ENCODE assay signal across 8 cellular contexts in genomic region chr9:124133752-124134151, GRCh38.
DNase-seq lines count a peak whose midpoint lies in the region; ATAC-seq, FAIRE-seq and TF ChIP-seq lines count a peak whose summit lies in the region.

No MANE protein-coding gene starts in this region.

- DNase-seq in stimulated activated CD4-positive, alpha-beta T cell treated with anti-CD3 and anti-CD28 coated beads, Interleukin-15, amount 100 ng/mL, for 48 hours (ENCODE audit: low read depth in 2 of 2) = peak; percentile 7 to 12
- DNase-seq in stimulated activated CD4-positive, alpha-beta T cell treated with anti-CD3 and anti-CD28 coated beads, Interleukin-2, amount 100 ng/mL, for 48 hours = no peak
- peak; percentile 46 for DNase-seq in PC-3
- peak; percentile 42 to 61 for DNase-seq in foreskin fibroblast
- peak; percentile 76 for DNase-seq in small intestine
- DNase-seq in naive thymus-derived CD8-positive, alpha-beta T cell = no peak
- DNase-seq in progenitor cell of endocrine pancreas (ENCODE audit: low spot score, unreplicated experiment) = no peak
- no peak for DNase-seq in GOT3 (lab: John Stamatoyannopoulos, UW)

- CTCF ChIA-PET in PC-3 (lab: Charles Lee) = no interaction called here

- peak; percentile 39 for TF ChIP-seq CTCF in PC-3 (conservative IDR thresholded peaks at IDR 0.05; ENCODE audit: low read depth, low read length)
- peak; percentile 30 for TF ChIP-seq CTCF in foreskin fibroblast (IDR thresholded peaks at IDR 0.05; ENCODE audit: low read depth, low read length)
- no peak for TF ChIP-seq CTCF in progenitor cell of endocrine pancreas (IDR thresholded peaks at IDR 0.05; ENCODE audit: unreplicated experiment)

- no peaks in the 10 kb centered on the region for H3K9me2 ChIP-seq in PC-3 (replicated peaks; ENCODE audit: low read length)

- no peak overlapping the region for H3K27ac Mint-ChIP-seq in naive thymus-derived CD8-positive, alpha-beta T cell
- H3K27ac Mint-ChIP-seq in progenitor cell of endocrine pancreas = no peak overlapping the region

- H3K36me3 Mint-ChIP-seq in naive thymus-derived CD8-positive, alpha-beta T cell = no peaks in the 10 kb centered on the region
- no peaks in the 10 kb centered on the region for H3K36me3 Mint-ChIP-seq in progenitor cell of endocrine pancreas (ENCODE audit: insufficient read depth)

- no peaks in the 10 kb centered on the region for H3K4me1 ChIP-seq in PC-3 (ENCODE audit: insufficient read depth, low read length)
- no peaks in the 10 kb centered on the region for H3K4me1 ChIP-seq in small intestine (ENCODE audit: control insufficient read depth in 2 of 2, insufficient read depth in 1 of 2, low read depth in 1 of 2, low read length in 1 of 2)

- H3K4me2 ChIP-seq in PC-3 (ENCODE audit: low read length) = no peak overlapping the region

- H2AFZ ChIP-seq in PC-3 (ENCODE audit: low read length) = no peak overlapping the region

- H3K27me3 ChIP-seq in PC-3 (ENCODE audit: low read length) (no peaks in the 10 kb centered on the region), small intestine (ENCODE audit: control insufficient read depth in 2 of 2, insufficient read depth in 2 of 2, low read length in 2 of 2) (no peaks in the 10 kb centered on the region)

- H3K9ac ChIP-seq in PC-3 (ENCODE audit: low read length) = no peak overlapping the region

- 35 to 48% (median 45%) methylated on average over 6 of the region's 6 CpGs for WGBS in small intestine, 3 donors

- H3K4me1 Mint-ChIP-seq in naive thymus-derived CD8-positive, alpha-beta T cell = peaks cover 0 to 2% (median 0%) of the 10 kb centered on the region in 4 donors
- no peaks in the 10 kb centered on the region for H3K4me1 Mint-ChIP-seq in progenitor cell of endocrine pancreas (ENCODE audit: low read depth)

- no peak overlapping the region for H3K4me3 ChIP-seq in PC-3 (ENCODE audit: low read length)
- no peak overlapping the region for H3K4me3 ChIP-seq in foreskin fibroblast (ENCODE audit: low read depth in 1 of 2, low read length in 2 of 2)
- no peak overlapping the region for H3K4me3 ChIP-seq in small intestine (ENCODE audit: low read depth in 1 of 2, low read length in 2 of 2)

- H3K27me3 Mint-ChIP-seq in naive thymus-derived CD8-positive, alpha-beta T cell = peaks cover 2 to 19% (median 6%) of the 10 kb centered on the region in 5 donors
- peaks cover 52% of the 10 kb centered on the region for H3K27me3 Mint-ChIP-seq in progenitor cell of endocrine pancreas

- H3F3A ChIP-seq in PC-3 (ENCODE audit: low read length, unreplicated experiment) = no peaks in the 10 kb centered on the region

- peak; percentile 78 for ATAC-seq in PC-3
- no peak for ATAC-seq in naive thymus-derived CD8-positive, alpha-beta T cell

- intact Hi-C loops in PC-3 (cut with micrococcal nuclease) = no loop called here

- no peaks in the 10 kb centered on the region for H4K20me1 ChIP-seq in PC-3 (ENCODE audit: low read length)

- FAIRE-seq in small intestine (lab: Jason Lieb, UNC) = no peak

- H3K9me3 ChIP-seq in PC-3 (ENCODE audit: low read length) = no peaks in the 10 kb centered on the region
- no peaks in the 10 kb centered on the region for H3K9me3 ChIP-seq in small intestine (ENCODE audit: control insufficient read depth, low read depth)

- peaks cover 0 to 1% (median 0%) of the 10 kb centered on the region in 9 donors for H3K9me3 Mint-ChIP-seq in naive thymus-derived CD8-positive, alpha-beta T cell
- no peaks in the 10 kb centered on the region for H3K9me3 Mint-ChIP-seq in progenitor cell of endocrine pancreas (ENCODE audit: low read depth)

- no peaks in the 10 kb centered on the region for H3K36me3 ChIP-seq in PC-3 (ENCODE audit: low read depth, low read length)
- no peaks in the 10 kb centered on the region for H3K36me3 ChIP-seq in small intestine (ENCODE audit: control insufficient read depth in 2 of 2, insufficient read depth in 2 of 2, low read length in 2 of 2)

- no TSS peak for BruUV-seq in PC-3 (replicated peaks; lab: Mats Ljungman, UMichigan)

- no peak overlapping the region for H3K27ac ChIP-seq in PC-3 (ENCODE audit: low read length)
- no peak overlapping the region for H3K27ac ChIP-seq in small intestine (ENCODE audit: low read depth in 1 of 2, low read length in 1 of 2)

- POLR2A ChIA-PET in PC-3 (lab: Charles Lee; ENCODE audit: unreplicated experiment) = interaction anchor here (0.9 kb wide), 1 partner anchor 261 kb away, joined by 3 read pairs; no protein-coding TSS in a partner anchor
- POLR2A ChIA-PET in naive thymus-derived CD8-positive, alpha-beta T cell (lab: Charles Lee) = no interaction called here

- H3K4me3 Mint-ChIP-seq in naive thymus-derived CD8-positive, alpha-beta T cell = no peak overlapping the region
- H3K4me3 Mint-ChIP-seq in progenitor cell of endocrine pancreas (ENCODE audit: low read depth) = no peak overlapping the region

- no peaks in the 10 kb centered on the region for H3K79me2 ChIP-seq in PC-3 (ENCODE audit: low read length)

Comparison
In these comparisons a context has a peak if more than half of its experiments do, and no peak if none do; other contexts are left out.
1. DNase-seq: peak in stimulated activated CD4-positive, alpha-beta T cell treated with anti-CD3 and anti-CD28 coated beads, Interleukin-15, amount 100 ng/mL, for 48 hours (2 of 2), PC-3 (single experiment), foreskin fibroblast (2 of 2) and small intestine (single experiment); none in stimulated activated CD4-positive, alpha-beta T cell treated with anti-CD3 and anti-CD28 coated beads, Interleukin-2, amount 100 ng/mL, for 48 hours (0 of 2), naive thymus-derived CD8-positive, alpha-beta T cell (0 of 10), progenitor cell of endocrine pancreas (single experiment) and GOT3 (single experiment).